10 cellular contexts compared by ENCODE assay signal in the genomic region with DNA sequence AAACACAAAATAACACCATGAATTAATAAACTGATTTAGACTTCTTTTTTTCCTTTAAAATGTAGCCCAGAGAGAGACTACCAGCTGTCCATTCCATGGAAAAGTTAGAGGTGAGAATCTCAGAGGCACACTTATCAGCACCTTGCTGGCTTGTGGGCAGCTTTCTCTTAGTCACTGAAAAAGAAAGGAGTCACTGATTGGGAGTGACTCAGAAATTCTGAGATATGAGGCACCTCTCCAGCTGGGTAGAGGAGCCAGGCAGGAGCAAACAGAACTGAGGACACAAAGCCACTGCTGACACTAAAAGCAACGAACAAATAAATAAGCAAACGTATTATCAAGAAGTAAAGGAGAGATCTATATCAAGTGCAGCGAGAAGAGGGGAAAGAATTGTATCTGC.
DNase-seq lines count a peak whose midpoint lies in the region; ATAC-seq and TF ChIP-seq lines count a peak whose summit lies in the region.
"Had no signal": no experiment of that assay in that cellular context is flagged by ENCODE, and none has a peak within 500 bp of the region (broad histone marks: within the 10 kb centered on the region; RNA-seq: fewer than 3 reads in every experiment).

No MANE protein-coding gene starts in this region.

- no peaks in the 10 kb centered on the region for H3K36me3 ChIP-seq in right atrium auricular region
- H3K36me3 ChIP-seq in upper lobe of right lung = no peaks in the 10 kb centered on the region

- ATAC-seq in Right ventricle myocardium superior (ENCODE audit: poor library complexity) = peak; percentile 57
- ATAC-seq in foreskin keratinocyte = peak; percentile 99
- ATAC-seq in upper lobe of right lung = peak; percentile 54
- no peak for ATAC-seq in GM19397 (IDR thresholded peaks at IDR 0.05; ENCODE audit: unreplicated experiment)

- H3K9me3 ChIP-seq in right atrium auricular region (no peaks in the 10 kb centered on the region), upper lobe of right lung (no peaks in the 10 kb centered on the region)

- DNase-seq in Right ventricle myocardium superior = no peak
- DNase-seq in right atrium auricular region (ENCODE audit: low spot score) = no peak
- peak; percentile 64 for DNase-seq in RKO (ENCODE audit: low spot score)
- peak; percentile 50 to 75 for DNase-seq in foreskin keratinocyte
- no peak for DNase-seq in upper lobe of right lung
- no peak for DNase-seq in superior temporal gyrus (ENCODE audit: extremely low spot score)
- no peak for DNase-seq in substantia nigra (lab: John Stamatoyannopoulos, UW)
- DNase-seq: activated naive CD4-positive, alpha-beta T cell treated with anti-CD3 and anti-CD28 coated beads, Interleukin-2, amount 10 ng/mL, durations not matched to agents 7 days and 5 days; CD8-positive, alpha-beta memory T cell had no signal

- H3K4me1 ChIP-seq in right atrium auricular region = peaks cover 0 to 7% of the 10 kb centered on the region in 2 donors
- peaks cover 7% of the 10 kb centered on the region for H3K4me1 ChIP-seq in foreskin keratinocyte
- no peaks in the 10 kb centered on the region for H3K4me1 ChIP-seq in upper lobe of right lung

- no peak for TF ChIP-seq CTCF in right atrium auricular region (IDR thresholded peaks at IDR 0.05)
- no peak for TF ChIP-seq CTCF in foreskin keratinocyte (conservative IDR thresholded peaks at IDR 0.05)
- TF ChIP-seq CTCF in upper lobe of right lung (IDR thresholded peaks at IDR 0.05) = no peak

- H3K27ac ChIP-seq in right atrium auricular region = no peak overlapping the region
- H3K27ac ChIP-seq in foreskin keratinocyte = no peak overlapping the region
- H3K27ac ChIP-seq in upper lobe of right lung = no peak overlapping the region
- no peak overlapping the region for H3K27ac ChIP-seq in substantia nigra (ENCODE audit: low read depth, low read length, poor library complexity, severe bottlenecking)

- intact Hi-C loops in Right ventricle myocardium superior (cut with DNase I) (no loop called here), upper lobe of right lung (cut with DNase I) (no loop called here)

- H3K27me3 ChIP-seq in right atrium auricular region (no peaks in the 10 kb centered on the region), foreskin keratinocyte (no peaks in the 10 kb centered on the region), upper lobe of right lung (no peaks in the 10 kb centered on the region)

- H3K4me3 ChIP-seq in right atrium auricular region (no peak overlapping the region), upper lobe of right lung (no peak overlapping the region)

Comparison
In these comparisons a context has a peak if more than half of its experiments do, and no peak if none do; other contexts are left out.
1. DNase-seq: peak in RKO (single experiment) and foreskin keratinocyte (2 of 2); none in Right ventricle myocardium superior (single experiment), right atrium auricular region (single experiment), upper lobe of right lung (single experiment), superior temporal gyrus (single experiment) and substantia nigra (0 of 49).